In genomic region chr19:46850228-46851203, GRCh38 we compare ENCODE assay signal across 1 cellular context.
TF ChIP-seq lines count a peak whose summit lies in the region.

Gene AP2S1, minus strand, starts transcription at chr19:46850846. Its CDS starts 80 bp downstream, at chr19:46850766.

TF ChIP-seq in HepG2, 621 proteins besides CTCF, POLR2A, EP300 and RAD21 (continued from another document):
- TF ChIP-seq ZHX1 (CRISPR knock-in tag; IDR thresholded peaks at IDR 0.05; ENCODE audit: low read depth), result peak; percentile 58; the same call in 1 of the 2 replicates
- no peak for TF ChIP-seq ZMAT5 (CRISPR knock-in tag; IDR thresholded peaks at IDR 0.05; ENCODE audit: borderline replicate concordance, low read depth)
- TF ChIP-seq ZNF496 (CRISPR knock-in tag; IDR thresholded peaks at IDR 0.05; ENCODE audit: insufficient replicate concordance), result no peak
- no peak; the same call in 1 of the 2 replicates for TF ChIP-seq KDM5B (CRISPR knock-in tag; IDR thresholded peaks at IDR 0.05; ENCODE audit: borderline replicate concordance)
- no peak for TF ChIP-seq MLX (CRISPR knock-in tag; IDR thresholded peaks at IDR 0.05)
- TF ChIP-seq ZNF512B (CRISPR knock-in tag; IDR thresholded peaks at IDR 0.05; ENCODE audit: borderline replicate concordance), result no peak
- peak; percentile 57; the same call in 1 of the 2 replicates for TF ChIP-seq AFF4 (CRISPR knock-in tag; IDR thresholded peaks at IDR 0.05)
- no peak; the same call in 1 of the 2 replicates for TF ChIP-seq MTERF4 (CRISPR knock-in tag; IDR thresholded peaks at IDR 0.05)
- TF ChIP-seq ZNF10 (CRISPR knock-in tag; IDR thresholded peaks at IDR 0.05; ENCODE audit: borderline replicate concordance, low read depth), result peak; percentile 35; the same call in 1 of the 2 replicates
- TF ChIP-seq ZNF326 (CRISPR knock-in tag; IDR thresholded peaks at IDR 0.05; ENCODE audit: borderline replicate concordance), result no peak
- TF ChIP-seq ATF3 (CRISPR knock-in tag; IDR thresholded peaks at IDR 0.05), result no peak
- peak; percentile 91 for TF ChIP-seq ZFY (CRISPR knock-in tag; IDR thresholded peaks at IDR 0.05)
- TF ChIP-seq SAFB2 (CRISPR knock-in tag; IDR thresholded peaks at IDR 0.05; ENCODE audit: borderline replicate concordance, low read depth), result peak; percentile 69; the same call in 1 of the 2 replicates
- TF ChIP-seq MXD1 (CRISPR knock-in tag; IDR thresholded peaks at IDR 0.05), result no peak
- no peak for TF ChIP-seq ZNF180 (CRISPR knock-in tag; IDR thresholded peaks at IDR 0.05; ENCODE audit: borderline replicate concordance, low read depth)
- no peak for TF ChIP-seq AHR (CRISPR knock-in tag; IDR thresholded peaks at IDR 0.05)
- no peak for TF ChIP-seq KDM1A (CRISPR knock-in tag; IDR thresholded peaks at IDR 0.05)
- TF ChIP-seq NR2F1 (CRISPR knock-in tag; IDR thresholded peaks at IDR 0.05), result no peak
- TF ChIP-seq ZNF549 (CRISPR knock-in tag; IDR thresholded peaks at IDR 0.05), result no peak
- TF ChIP-seq ZNF296 (CRISPR knock-in tag; conservative IDR thresholded peaks at IDR 0.05), result no peak
- TF ChIP-seq RELA (CRISPR knock-in tag; IDR thresholded peaks at IDR 0.05), result no peak
- TF ChIP-seq ZNF784 (CRISPR knock-in tag; IDR thresholded peaks at IDR 0.05; ENCODE audit: borderline replicate concordance), result peak; percentile 61; the same call in 1 of the 2 replicates
- no peak for TF ChIP-seq SMAD1 (CRISPR knock-in tag; IDR thresholded peaks at IDR 0.05; ENCODE audit: borderline replicate concordance, low read depth)
- TF ChIP-seq NR2C2 (CRISPR knock-in tag; IDR thresholded peaks at IDR 0.05; ENCODE audit: borderline replicate concordance), result peak; percentile 88
- TF ChIP-seq MIER2 (CRISPR knock-in tag; IDR thresholded peaks at IDR 0.05), result no peak
